35 cellular contexts compared by ENCODE assay signal in the genomic region with DNA sequence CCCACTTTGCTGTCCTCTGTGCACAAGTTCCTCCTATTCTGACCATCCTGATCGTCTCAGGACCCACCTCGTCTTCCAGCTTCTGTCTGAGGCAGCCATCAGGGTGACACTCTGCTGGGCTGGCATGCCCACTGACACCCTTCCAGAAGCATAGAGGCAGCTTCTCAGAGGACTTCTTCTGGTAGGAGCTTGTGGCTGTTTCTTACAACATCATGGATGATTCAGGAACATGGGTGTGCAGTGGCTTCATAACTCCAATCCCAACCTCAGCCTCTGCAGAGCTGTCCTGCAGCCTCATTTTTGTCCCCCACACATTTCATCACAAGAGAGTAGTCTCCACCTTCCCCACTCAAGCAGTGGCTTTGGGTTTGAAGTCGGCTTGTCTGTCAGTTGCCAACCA. TPM values are rescaled to one million over a fixed set of nuclear protein-coding genes. Genes with fewer than 3 reads are reported as not detected.
DNase-seq lines count a peak whose midpoint lies in the region; ATAC-seq, FAIRE-seq and TF ChIP-seq lines count a peak whose summit lies in the region.
"Had no signal": no experiment of that assay in that cellular context is flagged by ENCODE, and none has a peak within 500 bp of the region (broad histone marks: within the 10 kb centered on the region; RNA-seq: fewer than 3 reads in every experiment).

No MANE protein-coding gene starts in this region.

- H3K27ac ChIP-seq in astrocyte (ENCODE audit: low read depth, low read length) (no peak overlapping the region), esophagus muscularis mucosa (replicated peaks in 1 of 4) (no peak overlapping the region)
- H3K27ac ChIP-seq: gastroesophageal sphincter, SJSA1 had no signal

- ATAC-seq in GM18520 (IDR thresholded peaks at IDR 0.05; ENCODE audit: unreplicated experiment): no peak
- ATAC-seq: activated CD4-positive, CD25-positive, alpha-beta regulatory T cell treated with anti-CD3 and anti-CD28 coated beads, Interleukin-2, amount 50 U/mL, for 24 hours; activated T-helper 17 cell treated with anti-CD3 and anti-CD28 coated beads, Interleukin-2, amount 50 U/mL, for 72 hours; gastroesophageal sphincter; left lobe of liver; stimulated activated naive B cell treated with anti-CD40 and anti-IgM and Interleukin-4, amounts not matched to agents 10 μg/mL and 1 μg/mL and 100 μg/mL, for 72 hours; T-cell had no signal

- no peaks in the 10 kb centered on the region for H3K79me2 ChIP-seq in astrocyte (ENCODE audit: insufficient read depth, low read length)

- peaks cover 15% of the 10 kb centered on the region for H3K9me3 Mint-ChIP-seq in astrocyte (ENCODE audit: unreplicated experiment)
- peaks cover 15% of the 10 kb centered on the region for H3K9me3 Mint-ChIP-seq in nephron progenitor cell
- H3K9me3 Mint-ChIP-seq: activated CD4-positive, alpha-beta memory T cell treated with anti-CD3 and anti-CD28 coated beads for 36 hours; activated naive CD4-positive, alpha-beta T cell treated with anti-CD3 and anti-CD28 coated beads, Interleukin-2, amount 50 U/mL, for 24 hours; activated T-helper 17 cell treated with anti-CD3 and anti-CD28 coated beads, Interleukin-2, amount 50 U/mL, for 72 hours; H9; immature natural killer cell; memory B cell had no signal

- peak overlapping the region; percentile 50 for H3K4me3 Mint-ChIP-seq in astrocyte (ENCODE audit: unreplicated experiment)
- peak overlapping the region; percentile 40 for H3K4me3 Mint-ChIP-seq in nephron progenitor cell
- H3K4me3 Mint-ChIP-seq: activated CD4-positive, alpha-beta memory T cell treated with anti-CD3 and anti-CD28 coated beads for 36 hours; activated naive CD4-positive, alpha-beta T cell treated with anti-CD3 and anti-CD28 coated beads, Interleukin-2, amount 50 U/mL, for 24 hours; activated T-helper 17 cell treated with anti-CD3 and anti-CD28 coated beads, Interleukin-2, amount 50 U/mL, for 72 hours; IgD-negative memory B cell; immature natural killer cell; memory B cell; stimulated activated naive B cell treated with anti-CD40 and anti-IgM and Interleukin-4, amounts not matched to agents 10 μg/mL and 1 μg/mL and 100 μg/mL, for 72 hours; T-cell had no signal

- DNase-seq in AML-193 (lab: John Stamatoyannopoulos, UW) (peak; percentile 37 to 46), NB4 (ENCODE audit: low read depth) (peak; percentile 83), astrocyte (ENCODE audit: low read depth) (no peak), nephron progenitor cell (no peak), esophagus muscularis mucosa (ENCODE audit: extremely low spot score) (no peak), DMS79 (lab: John Stamatoyannopoulos, UW) (no peak), NCI-H82 (lab: John Stamatoyannopoulos, UW) (no peak)
- DNase-seq: activated CD4-positive, alpha-beta memory T cell treated with anti-CD3 and anti-CD28 coated beads for 36 hours; activated CD8-positive, alpha-beta memory T cell treated with anti-CD3 and anti-CD28 coated beads, Interleukin-2, amount 50 U/mL, for 48 hours; aorta; BE2C; DMS53; esophagus squamous epithelium; GDM1; H9; hippocampal formation; immature natural killer cell; NCI-H1417 treated with DMSO at 0.1 percent for 48 hours; NK-92 treated with Interleukin-12 subunit alpha and Interleukin-12 subunit beta, amount 100 ng/mL, for 24 hours; occipital lobe; stimulated activated CD4-positive, alpha-beta T cell treated with anti-CD3 and anti-CD28 coated beads, Interleukin-15, amount 100 ng/mL, for 24 hours; stimulated activated naive B cell treated with anti-CD40 and anti-IgM and Interleukin-4, amounts not matched to agents 10 μg/mL and 1 μg/mL and 100 μg/mL, for 72 hours; T-cell had no signal

- H3K27ac Mint-ChIP-seq in astrocyte (ENCODE audit: unreplicated experiment) (no peak overlapping the region), nephron progenitor cell (no peak overlapping the region)
- H3K27ac Mint-ChIP-seq: activated CD4-positive, alpha-beta memory T cell treated with anti-CD3 and anti-CD28 coated beads for 36 hours; activated naive CD4-positive, alpha-beta T cell treated with anti-CD3 and anti-CD28 coated beads, Interleukin-2, amount 50 U/mL, for 24 hours; activated T-helper 17 cell treated with anti-CD3 and anti-CD28 coated beads, Interleukin-2, amount 50 U/mL, for 72 hours; H9; immature natural killer cell; memory B cell; stimulated activated naive B cell treated with anti-CD40 and anti-IgM and Interleukin-4, amounts not matched to agents 10 μg/mL and 1 μg/mL and 100 μg/mL, for 72 hours; T-cell had no signal

- no peak for TF ChIP-seq EP300 in esophagus muscularis mucosa (IDR thresholded peaks at IDR 0.05)

- TF ChIP-seq POLR2A in NB4 (IDR thresholded peaks at IDR 0.05; ENCODE audit: extremely low read depth, insufficient read length): no peak
- TF ChIP-seq POLR2A in esophagus muscularis mucosa (IDR thresholded peaks at IDR 0.05; ENCODE audit: low read depth): no peak

- H3K4me3 ChIP-seq in NB4 (ENCODE audit: low read depth, low read length) (no peak overlapping the region), astrocyte (ENCODE audit: insufficient read depth, low read depth, low read length) (no peak overlapping the region), esophagus muscularis mucosa (no peak overlapping the region)
- H3K4me3 ChIP-seq: esophagus squamous epithelium, gastroesophageal sphincter, SJSA1 had no signal

- H3K27me3 Mint-ChIP-seq in astrocyte (ENCODE audit: low read depth, unreplicated experiment) (peaks cover 15% of the 10 kb centered on the region), nephron progenitor cell (ENCODE audit: low read depth, poor library complexity) (peaks cover 15% of the 10 kb centered on the region)
- H3K27me3 Mint-ChIP-seq: memory B cell; stimulated activated naive B cell treated with anti-CD40 and anti-IgM and Interleukin-4, amounts not matched to agents 10 μg/mL and 1 μg/mL and 100 μg/mL, for 72 hours had no signal

- no peak overlapping the region for H3K9ac ChIP-seq in astrocyte (ENCODE audit: low read length)

- intact Hi-C loops in esophagus muscularis mucosa (cut with DNase I): loop anchor here (5.0 kb wide), 1 partner anchor 33 kb away; no protein-coding TSS in a partner anchor

- H3K36me3 Mint-ChIP-seq in astrocyte (ENCODE audit: low read depth, unreplicated experiment) (peaks cover 2% of the 10 kb centered on the region), nephron progenitor cell (ENCODE audit: low read depth) (peaks cover 9% of the 10 kb centered on the region)
- H3K36me3 Mint-ChIP-seq: activated CD4-positive, alpha-beta memory T cell treated with anti-CD3 and anti-CD28 coated beads for 36 hours; activated naive CD4-positive, alpha-beta T cell treated with anti-CD3 and anti-CD28 coated beads, Interleukin-2, amount 50 U/mL, for 24 hours; IgD-negative memory B cell; immature natural killer cell; memory B cell; T-cell had no signal

- H3K4me1 Mint-ChIP-seq in astrocyte (ENCODE audit: low read depth, unreplicated experiment): peaks cover 24% of the 10 kb centered on the region
- peaks cover 39% of the 10 kb centered on the region for H3K4me1 Mint-ChIP-seq in nephron progenitor cell
- H3K4me1 Mint-ChIP-seq: immature natural killer cell had no signal

- H3K4me2 ChIP-seq in astrocyte (ENCODE audit: low read length): no peak overlapping the region

- no peak for TF ChIP-seq CTCF in NB4 (IDR thresholded peaks at IDR 0.05; ENCODE audit: low read depth, low read length)
- no peak for TF ChIP-seq CTCF in astrocyte (IDR thresholded peaks at IDR 0.05; ENCODE audit: insufficient read depth, low read depth, low read length)
- TF ChIP-seq CTCF in nephron progenitor cell (IDR thresholded peaks at IDR 0.05): no peak
- TF ChIP-seq CTCF in esophagus muscularis mucosa (IDR thresholded peaks at IDR 0.05): no peak

- H3K4me1 ChIP-seq in astrocyte (ENCODE audit: insufficient read depth, low read length) (peaks cover 8% of the 10 kb centered on the region), esophagus muscularis mucosa (peaks cover 0 to 43% (median 33%) of the 10 kb centered on the region in 4 donors)
- H3K4me1 ChIP-seq: BE2C had no signal

- no peak overlapping the region for H2AFZ ChIP-seq in astrocyte (ENCODE audit: low read depth, low read length)

- WGBS in esophagus muscularis mucosa: 80% methylated on average over 3 of the region's 3 CpGs

- H3K36me3 ChIP-seq in astrocyte (ENCODE audit: insufficient read depth, low read length) (no peaks in the 10 kb centered on the region), esophagus muscularis mucosa (no peaks in the 10 kb centered on the region)
- H3K36me3 ChIP-seq: BE2C, esophagus squamous epithelium, gastroesophageal sphincter, SJSA1 had no signal

- H3K27me3 ChIP-seq in astrocyte (ENCODE audit: insufficient read depth, low read length): no peaks in the 10 kb centered on the region
- H3K27me3 ChIP-seq in esophagus muscularis mucosa: no peaks in the 10 kb centered on the region
- H3K27me3 ChIP-seq: BE2C, esophagus squamous epithelium, gastroesophageal sphincter, SJSA1 had no signal

- no peaks in the 10 kb centered on the region for H4K20me1 ChIP-seq in astrocyte (ENCODE audit: insufficient read depth, low read length)

- H3K9me3 ChIP-seq in astrocyte (ENCODE audit: insufficient read depth, low read depth, low read length) (peaks cover 5% of the 10 kb centered on the region), esophagus muscularis mucosa (no peaks in the 10 kb centered on the region)
- H3K9me3 ChIP-seq: BE2C, gastroesophageal sphincter, SJSA1 had no signal

- FAIRE-seq in astrocyte (lab: Jason Lieb, UNC): no peak
- FAIRE-seq: A204.1, TTC549 had no signal

RNA-seq across cellular contexts. Expression of gene CTR9, which starts 20.9 kb away (rescaled TPM):
- total RNA-seq in astrocyte (29.3 and 36.0 TPM in 2 replicates), esophagus muscularis mucosa (10 to 100 TPM; 17.9 to 26.6 (median 19.4) TPM)

RNA-seq across cellular contexts. Expression of gene IRAG1, which starts 36.6 kb away (rescaled TPM):
- total RNA-seq in astrocyte: 3.7 and 5.4 TPM in 2 replicates
- 100 to 1,000 TPM; 205 to 338 (median 276) TPM for total RNA-seq in esophagus muscularis mucosa
- total RNA-seq: activated CD4-positive, alpha-beta memory T cell treated with anti-CD3 and anti-CD28 coated beads for 36 hours; NCI-H460 had no signal

Comparison
In these comparisons a context has a peak if more than half of its experiments do, and no peak if none do; other contexts are left out.
1. DNase-seq: peak in AML-193 (2 of 2) and NB4 (single experiment); none in astrocyte (single experiment), nephron progenitor cell (single experiment), esophagus muscularis mucosa (single experiment), DMS79 (single experiment) and NCI-H82 (single experiment).
2. RNA of gene IRAG1, which starts 36.6 kb away (total RNA-seq): 205 to 338 TPM in esophagus muscularis mucosa; 3.7 to 5.4 TPM in astrocyte; every median in the first group is over 10 times any median in the second.